In genomic region chr12:101777476-101777875, GRCh38 we compare ENCODE assay signal across 13 cellular contexts. TPM values are rescaled to one million over a fixed set of nuclear protein-coding genes. Genes with fewer than 3 reads are reported as not detected.
DNase-seq lines count a peak whose midpoint lies in the region; ATAC-seq and TF ChIP-seq lines count a peak whose summit lies in the region.
"Had no signal": no experiment of that assay in that cellular context is flagged by ENCODE, and none has a peak within 500 bp of the region (broad histone marks: within the 10 kb centered on the region; RNA-seq: fewer than 3 reads in every experiment).

No MANE protein-coding gene starts in this region.

- DNase-seq in DND-41, result no peak
- DNase-seq in MV-4-11 (lab: John Stamatoyannopoulos, UW), result peak; percentile 42
- DNase-seq in pons (ENCODE audit: low spot score), result peak; percentile 80
- no peak for DNase-seq in T-helper 2 cell treated with Interferon-gamma antibody and Interleukin-4, amounts not matched to agents 5 μg/mL and 100 μg/mL, for 36 hours (ENCODE audit: low spot score)
- no peak for DNase-seq in HUDEP-2 (lab: John Stamatoyannopoulos, UW; ENCODE audit: unreplicated experiment in 76 of 76)
- no peak for DNase-seq in mesothelial cell of epicardium (ENCODE audit: low spot score in 2 of 2, unreplicated experiment in 2 of 2)
- DNase-seq: NCI-H226, Peyer's patch, thyroid gland had no signal

- no peak overlapping the region for H3K9ac ChIP-seq in DND-41 (ENCODE audit: low read depth, low read length)

- peaks cover 43% of the 10 kb centered on the region for H3K36me3 Mint-ChIP-seq in T-helper 2 cell treated with Interferon-gamma antibody and Interleukin-4, amounts not matched to agents 5 μg/mL and 100 μg/mL, for 36 hours (ENCODE audit: low read depth)
- no peaks in the 10 kb centered on the region for H3K36me3 Mint-ChIP-seq in mesothelial cell of epicardium

- ATAC-seq in DND-41 (ENCODE audit: insufficient read depth, low read depth) (no peak), HG02870 (IDR thresholded peaks at IDR 0.05; ENCODE audit: unreplicated experiment) (no peak)

- no peak overlapping the region for H3K4me3 Mint-ChIP-seq in T-helper 2 cell treated with Interferon-gamma antibody and Interleukin-4, amounts not matched to agents 5 μg/mL and 100 μg/mL, for 36 hours
- H3K4me3 Mint-ChIP-seq in mesothelial cell of epicardium, result no peak overlapping the region

- no peak overlapping the region for H3K27ac Mint-ChIP-seq in T-helper 2 cell treated with Interferon-gamma antibody and Interleukin-4, amounts not matched to agents 5 μg/mL and 100 μg/mL, for 36 hours
- H3K27ac Mint-ChIP-seq in mesothelial cell of epicardium, result no peak overlapping the region

- no peak overlapping the region for H3K4me2 ChIP-seq in DND-41 (ENCODE audit: insufficient read depth, low read length)

- TF ChIP-seq CTCF in DND-41 (IDR thresholded peaks at IDR 0.05; ENCODE audit: borderline replicate concordance, extremely low read depth, low read length, poor library complexity, severe bottlenecking), result no peak
- no peak for TF ChIP-seq CTCF in mesothelial cell of epicardium (IDR thresholded peaks at IDR 0.05; ENCODE audit: unreplicated experiment)

- H3K36me3 ChIP-seq in DND-41 (ENCODE audit: insufficient read depth, low read length), result peaks cover 52% of the 10 kb centered on the region
- H3K36me3 ChIP-seq: Peyer's patch, thyroid gland had no signal

- H3K4me3 ChIP-seq in DND-41 (ENCODE audit: low read depth in 1 of 2, low read length in 2 of 2), result no peak overlapping the region
- H3K4me3 ChIP-seq: HAP-1, heart right ventricle, Peyer's patch, thyroid gland had no signal

- H3K4me1 Mint-ChIP-seq in T-helper 2 cell treated with Interferon-gamma antibody and Interleukin-4, amounts not matched to agents 5 μg/mL and 100 μg/mL, for 36 hours (ENCODE audit: low read depth), result peaks cover 60% of the 10 kb centered on the region
- peaks cover 2% of the 10 kb centered on the region for H3K4me1 Mint-ChIP-seq in mesothelial cell of epicardium

- H2AFZ ChIP-seq in DND-41 (ENCODE audit: low read depth, low read length), result no peak overlapping the region

- no peaks in the 10 kb centered on the region for H3K27me3 Mint-ChIP-seq in T-helper 2 cell treated with Interferon-gamma antibody and Interleukin-4, amounts not matched to agents 5 μg/mL and 100 μg/mL, for 36 hours (ENCODE audit: low read depth)
- no peaks in the 10 kb centered on the region for H3K27me3 Mint-ChIP-seq in mesothelial cell of epicardium (ENCODE audit: low read depth)

- H3K27ac ChIP-seq in DND-41 (ENCODE audit: low read length) (peak overlapping the region; percentile 85), cingulate gyrus (ENCODE audit: low read depth, low read length) (peak overlapping the region; percentile 55)
- H3K27ac ChIP-seq: thyroid gland had no signal

- no peaks in the 10 kb centered on the region for H3K9me3 ChIP-seq in DND-41 (ENCODE audit: insufficient read depth, low read length, severe bottlenecking)
- H3K9me3 ChIP-seq: HAP-1, heart right ventricle, Peyer's patch, thyroid gland had no signal

- peaks cover 3% of the 10 kb centered on the region; the same call in 1 of the 2 replicates for H4K20me1 ChIP-seq in DND-41 (ENCODE audit: insufficient read depth, low read length)

- no peaks in the 10 kb centered on the region for H3K9me3 Mint-ChIP-seq in T-helper 2 cell treated with Interferon-gamma antibody and Interleukin-4, amounts not matched to agents 5 μg/mL and 100 μg/mL, for 36 hours
- H3K9me3 Mint-ChIP-seq in mesothelial cell of epicardium, result no peaks in the 10 kb centered on the region

- no peaks in the 10 kb centered on the region for H3K27me3 ChIP-seq in DND-41 (ENCODE audit: insufficient read depth, low read length, poor library complexity)
- H3K27me3 ChIP-seq: heart right ventricle, Peyer's patch, thyroid gland had no signal

- peaks cover 52% of the 10 kb centered on the region for H3K4me1 ChIP-seq in DND-41 (ENCODE audit: insufficient read depth, low read length)
- H3K4me1 ChIP-seq: HAP-1, Peyer's patch, thyroid gland had no signal

- no peaks in the 10 kb centered on the region for H3K79me2 ChIP-seq in DND-41 (ENCODE audit: insufficient read depth, low read length)

RNA-seq across cellular contexts. Expression of gene SYCP3, which starts 38.2 kb away (rescaled TPM):
- 0.14 to 0.16 TPM (median 0.16 TPM) in 3 replicates for total RNA-seq in mesothelial cell of epicardium
- total RNA-seq: Peyer's patch had no signal

RNA-seq across cellular contexts. Expression of gene GNPTAB, which starts 53.3 kb away (rescaled TPM):
- total RNA-seq in mesothelial cell of epicardium, result 33.2 to 35.9 TPM (median 33.6 TPM) in 3 replicates

Comparison
In these comparisons a context has a peak if more than half of its experiments do, and no peak if none do; other contexts are left out.
1. DNase-seq: peak in MV-4-11 (single experiment) and pons (single experiment); none in DND-41 (single experiment), T-helper 2 cell treated with Interferon-gamma antibody and Interleukin-4, amounts not matched to agents 5 μg/mL and 100 μg/mL, for 36 hours (single experiment), HUDEP-2 (0 of 76) and mesothelial cell of epicardium (0 of 2).